In genomic region chr4:99395595-99396364, GRCh38 we compare ENCODE assay signal across 1 cellular context.
TF ChIP-seq lines count a peak whose summit lies in the region.

No MANE protein-coding gene starts in this region.

TF ChIP-seq in GM23338, 12 proteins besides CTCF, POLR2A, EP300 and RAD21 (continued from another document):
- TF ChIP-seq ZNF462 (CRISPR knock-in tag; IDR thresholded peaks at IDR 0.05) = no peak
- TF ChIP-seq CREB1 (CRISPR knock-in tag; IDR thresholded peaks at IDR 0.05; ENCODE audit: low read depth) = no peak
- TF ChIP-seq ETS1 (IDR thresholded peaks at IDR 0.05) = no peak
- no peak for TF ChIP-seq EZH2 (IDR thresholded peaks at IDR 0.05; ENCODE audit: low read depth, unreplicated experiment)
